1 cellular context compared by ENCODE assay signal in the genomic region with DNA sequence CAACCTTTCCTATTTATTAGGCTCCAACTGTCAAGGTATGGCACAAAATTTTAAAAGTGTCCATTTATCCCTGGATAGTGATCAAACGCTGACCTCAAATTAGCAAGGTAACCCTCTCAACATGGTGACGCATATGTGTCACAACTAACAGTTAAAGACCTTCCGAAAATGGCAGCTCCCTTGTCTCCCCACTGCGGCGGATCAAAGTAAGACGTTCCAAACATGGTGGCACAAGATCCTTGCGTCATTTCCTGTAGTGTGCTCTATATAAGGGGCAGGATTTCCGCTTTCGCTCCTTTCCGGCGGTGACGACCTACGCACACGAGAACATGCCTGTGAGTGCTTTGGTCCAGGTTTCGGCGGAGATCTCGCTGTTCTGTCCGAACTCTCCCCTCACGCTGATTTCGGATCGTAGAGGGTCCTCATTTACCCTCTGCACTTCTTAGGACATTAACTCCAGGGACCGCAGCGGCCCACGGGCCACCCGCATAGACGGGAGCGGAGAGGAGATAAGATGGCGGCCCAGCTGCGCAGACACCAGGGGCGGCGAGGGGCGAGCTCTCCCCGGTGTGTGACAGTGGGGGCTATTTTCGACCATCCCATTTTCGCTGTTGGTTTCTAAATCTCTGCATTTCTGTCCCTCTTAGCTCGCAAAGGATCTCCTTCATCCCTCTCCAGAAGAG.
A peak's percentile ranks its signal among the peaks of the same experiment; 100 is the strongest.
TF ChIP-seq lines count a peak whose summit lies in the region.

TSS of gene RPS27 (plus strand) at position 295 of the 683 bp plus-strand sequence. CDS start at position 330, 35 bp downstream.

TF ChIP-seq in SK-N-SH, 30 proteins besides CTCF, POLR2A, EP300 and RAD21 (continued from another document):
- peak; percentile 100 for TF ChIP-seq POLR2AphosphoS5 (IDR thresholded peaks at IDR 0.05; ENCODE audit: low read depth, low read length)
- TF ChIP-seq GABPA (IDR thresholded peaks at IDR 0.05; ENCODE audit: low read depth), result peak; percentile 97
- TF ChIP-seq FOSL2 (IDR thresholded peaks at IDR 0.05; ENCODE audit: borderline replicate concordance, low read depth), result no peak
- TF ChIP-seq RFX5 (IDR thresholded peaks at IDR 0.05; ENCODE audit: low read length), result 0 out of 2 replicates have a peak, but pooled peaks have one; percentile 20
- TF ChIP-seq SIN3A (IDR thresholded peaks at IDR 0.05; ENCODE audit: borderline replicate concordance, low read depth, low read length), result peak; percentile 91; the same call in 1 of the 2 replicates
- no peak for TF ChIP-seq RCOR1 (IDR thresholded peaks at IDR 0.05; ENCODE audit: low read length)
- TF ChIP-seq, protein P1, sequence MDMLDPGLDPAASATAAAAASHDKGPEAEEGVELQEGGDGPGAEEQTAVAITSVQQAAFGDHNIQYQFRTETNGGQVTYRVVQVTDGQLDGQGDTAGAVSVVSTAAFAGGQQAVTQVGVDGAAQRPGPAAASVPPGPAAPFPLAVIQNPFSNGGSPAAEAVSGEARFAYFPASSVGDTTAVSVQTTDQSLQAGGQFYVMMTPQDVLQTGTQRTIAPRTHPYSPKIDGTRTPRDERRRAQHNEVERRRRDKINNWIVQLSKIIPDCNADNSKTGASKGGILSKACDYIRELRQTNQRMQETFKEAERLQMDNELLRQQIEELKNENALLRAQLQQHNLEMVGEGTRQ (IDR thresholded peaks at IDR 0.05; ENCODE audit: borderline replicate concordance, low read depth, low read length), result no peak
- TF ChIP-seq FOXM1 (IDR thresholded peaks at IDR 0.05; ENCODE audit: low read depth), result no peak
- TF ChIP-seq, protein P2, sequence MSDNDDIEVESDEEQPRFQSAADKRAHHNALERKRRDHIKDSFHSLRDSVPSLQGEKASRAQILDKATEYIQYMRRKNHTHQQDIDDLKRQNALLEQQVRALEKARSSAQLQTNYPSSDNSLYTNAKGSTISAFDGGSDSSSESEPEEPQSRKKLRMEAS (IDR thresholded peaks at IDR 0.05; ENCODE audit: low read depth), result peak; percentile 92
- peak; percentile 79 for TF ChIP-seq MXI1 (IDR thresholded peaks at IDR 0.05; ENCODE audit: low read depth, low read length)
- no peak for TF ChIP-seq TCF12 (IDR thresholded peaks at IDR 0.05)
- TF ChIP-seq NRF1 (IDR thresholded peaks at IDR 0.05; ENCODE audit: low read depth, low read length), result no peak
- TF ChIP-seq CHD2 (IDR thresholded peaks at IDR 0.05; ENCODE audit: low read length, partially characterized antibody), result peak; percentile 83
- TF ChIP-seq, protein P3, sequence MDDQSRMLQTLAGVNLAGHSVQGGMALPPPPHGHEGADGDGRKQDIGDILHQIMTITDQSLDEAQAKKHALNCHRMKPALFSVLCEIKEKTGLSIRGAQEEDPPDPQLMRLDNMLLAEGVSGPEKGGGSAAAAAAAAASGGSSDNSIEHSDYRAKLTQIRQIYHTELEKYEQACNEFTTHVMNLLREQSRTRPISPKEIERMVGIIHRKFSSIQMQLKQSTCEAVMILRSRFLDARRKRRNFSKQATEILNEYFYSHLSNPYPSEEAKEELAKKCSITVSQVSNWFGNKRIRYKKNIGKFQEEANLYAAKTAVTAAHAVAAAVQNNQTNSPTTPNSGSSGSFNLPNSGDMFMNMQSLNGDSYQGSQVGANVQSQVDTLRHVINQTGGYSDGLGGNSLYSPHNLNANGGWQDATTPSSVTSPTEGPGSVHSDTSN (IDR thresholded peaks at IDR 0.05), result no peak
- no peak for TF ChIP-seq FOXJ3 (CRISPR knock-in tag; IDR thresholded peaks at IDR 0.05)
- no peak for TF ChIP-seq TEAD4 (IDR thresholded peaks at IDR 0.05; ENCODE audit: borderline replicate concordance, insufficient read depth)
- peak; percentile 99 for TF ChIP-seq TAF1 (IDR thresholded peaks at IDR 0.05; ENCODE audit: borderline replicate concordance, low read depth, low read length)
- TF ChIP-seq JUND (IDR thresholded peaks at IDR 0.05), result no peak
